10 cellular contexts compared by ENCODE assay signal in genomic region chr10:46878743-46879142, GRCh38. TPM values are rescaled to one million over a fixed set of nuclear protein-coding genes. Genes with fewer than 3 reads are reported as not detected.
DNase-seq lines count a peak whose midpoint lies in the region; ATAC-seq and TF ChIP-seq lines count a peak whose summit lies in the region.
"Not testable (repeated sequence)": the region's sequence is repeated elsewhere in the genome, so short reads cannot be mapped to it uniquely, and the experiment has no call there.
"Had no signal": no experiment of that assay in that cellular context is flagged by ENCODE, and none has a peak within 500 bp of the region (broad histone marks: within the 10 kb centered on the region; RNA-seq: fewer than 3 reads in every experiment).

No MANE protein-coding gene starts in this region.

- not testable (repeated sequence) for H4K20me1 ChIP-seq in GM23338 (replicated peaks; ENCODE audit: insufficient read depth)

- H3K27ac Mint-ChIP-seq in GM23338 = not testable (repeated sequence)

- ATAC-seq in GM23338 = peak; percentile 50

- not testable (repeated sequence) for H3K27ac ChIP-seq in GM23338 (ENCODE audit: low read depth); dorsolateral prefrontal cortex

- not testable (repeated sequence) for H3K36me3 ChIP-seq in GM23338 (ENCODE audit: insufficient read depth)

- H3K4me1 ChIP-seq in GM23338 (ENCODE audit: insufficient read depth) = not testable (repeated sequence)

- not testable (repeated sequence) for H3K4me3 Mint-ChIP-seq in GM23338

- not testable (repeated sequence) for TF ChIP-seq CTCF in GM23338 (conservative IDR thresholded peaks at IDR 0.05; ENCODE audit: low read depth in 2 of 2); dorsolateral prefrontal cortex (IDR thresholded peaks at IDR 0.05 in 54 of 56, conservative IDR thresholded peaks at IDR 0.05 in 2 of 56; ENCODE audit: low read depth in 1 of 56, partially characterized antibody in 56 of 56)

- DNase-seq in COR-L47 (lab: John Stamatoyannopoulos, UW) (peak; percentile 33), GM23338 (ENCODE audit: low spot score) (peak; percentile 1), NCI-H1694 treated with DMSO at 0.1 percent for 48 hours (lab: John Stamatoyannopoulos, UW) (peak; percentile 83), NCI-H345 (lab: John Stamatoyannopoulos, UW) (peak; percentile 73), NCI-H82 (lab: John Stamatoyannopoulos, UW) (peak; percentile 90), dorsolateral prefrontal cortex (peak; percentile 11 to 80 (median 53)), medulla oblongata (ENCODE audit: extremely low spot score) (peak; percentile 51), putamen (ENCODE audit: low spot score) (peak; percentile 17)

- H3K4me2 ChIP-seq in GM23338 = not testable (repeated sequence)

- not testable (repeated sequence) for H3K79me2 ChIP-seq in GM23338 (replicated peaks; ENCODE audit: insufficient read depth)

- intact Hi-C loops in dorsolateral prefrontal cortex (cut with DNase I) = not testable (repeated sequence)

- H3K4me1 Mint-ChIP-seq in GM23338 = not testable (repeated sequence)

- not testable (repeated sequence) for H3K27me3 ChIP-seq in GM23338 (ENCODE audit: insufficient read depth); dorsolateral prefrontal cortex

- H3K4me3 ChIP-seq in GM23338 = not testable (repeated sequence)
- H3K4me3 ChIP-seq in dorsolateral prefrontal cortex = peak overlapping the region in 8 of 59 donors; percentile 8 to 44 (median 26)

- H3K9me3 Mint-ChIP-seq in GM23338 = not testable (repeated sequence)

- H3F3A ChIP-seq in GM23338 (replicated peaks; ENCODE audit: low read depth) = not testable (repeated sequence)

- not testable (repeated sequence) for H3K9me2 ChIP-seq in GM23338 (ENCODE audit: insufficient read depth)

- H3K27me3 Mint-ChIP-seq in GM23338 (ENCODE audit: insufficient read depth, low read depth, poor library complexity) = not testable (repeated sequence)

- H3K36me3 Mint-ChIP-seq in GM23338 (ENCODE audit: low read depth) = not testable (repeated sequence)

- H2AFZ ChIP-seq in GM23338 = not testable (repeated sequence)

RNA-seq across cellular contexts. Expression of gene PTPN20, which starts 32.5 kb away (rescaled TPM):
- total RNA-seq in GM23338 (2014; rRNA removed; shearing (Covaris generic)) = not detected in 2 replicates
- polyA plus RNA-seq in GM23338 (2016; fragmentation: Nextera tagmentation; extraction: Ambion mirVana) = 0.13 TPM in 1 of 2 replicates, not detected in the other
- 10 to 100 TPM in 87 of 120 experiments, 1 to 10 TPM in 33; 3.5 to 39.0 (median 13.9) TPM for total RNA-seq in dorsolateral prefrontal cortex
- total RNA-seq: SJSA1 had no signal
- polyA plus RNA-seq: CD14-positive monocyte had no signal

Comparison
In these comparisons a context has a peak if more than half of its experiments do, and no peak if none do; other contexts are left out.
1. DNase-seq: peak in every context shown above with its lines; median percentile 90 in NCI-H82; 83 in NCI-H1694 treated with DMSO at 0.1 percent for 48 hours; 73 in NCI-H345; 53 in dorsolateral prefrontal cortex; 51 in medulla oblongata; 33 in COR-L47; 17 in putamen; 1 in GM23338.